ENCODE assay signal across 8 cellular contexts in the genomic region with DNA sequence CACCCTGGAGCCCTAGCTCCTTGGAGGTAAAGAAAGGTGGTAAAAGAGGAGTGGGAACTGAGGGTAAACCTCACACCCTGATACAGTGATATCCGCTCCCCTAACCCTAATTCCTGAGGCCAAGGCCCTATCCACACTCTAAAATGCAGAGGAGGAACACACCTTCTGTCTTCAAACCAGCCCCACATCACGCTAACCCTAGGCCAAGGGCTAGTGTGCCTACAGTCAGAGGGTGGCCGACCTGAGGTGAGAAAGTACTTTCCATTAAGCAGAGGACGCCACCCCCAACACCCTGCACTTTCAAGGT. TPM values are rescaled to one million over a fixed set of nuclear protein-coding genes. Genes with fewer than 3 reads are reported as not detected.
DNase-seq lines count a peak whose midpoint lies in the region; ATAC-seq and TF ChIP-seq lines count a peak whose summit lies in the region.

No MANE protein-coding gene starts in this region.

- H3K9ac ChIP-seq in iPS-18a (ENCODE audit: low read length): peak overlapping the region; percentile 82

- H3K4me1 ChIP-seq in iPS-18a (ENCODE audit: control insufficient read depth, low read depth, low read length) (peaks cover 3% of the 10 kb centered on the region), spleen (peaks cover 20 to 73% (median 45%) of the 10 kb centered on the region in 6 donors)

- H3K4me3 ChIP-seq in iPS-18a (ENCODE audit: low read length): peak overlapping the region; percentile 87
- peak overlapping the region; percentile 54 to 96 (median 82) for H3K4me3 ChIP-seq in spleen

- TF ChIP-seq POLR2A in spleen (IDR thresholded peaks at IDR 0.05): no peak

- no peak for TF ChIP-seq CTCF in activated CD8-positive, alpha-beta T cell treated with anti-CD3 and anti-CD28 coated beads for 36 hours (IDR thresholded peaks at IDR 0.05)
- TF ChIP-seq CTCF in spleen (IDR thresholded peaks at IDR 0.05 in 8 of 11, conservative IDR thresholded peaks at IDR 0.05 in 3 of 11): no peak

- H3K27ac ChIP-seq in iPS-18a (ENCODE audit: low read length): no peak overlapping the region
- H3K27ac ChIP-seq in spleen: peak overlapping the region in 7 of 8 donors; percentile 63 to 89 (median 84)

- intact Hi-C loops in activated CD8-positive, alpha-beta T cell treated with anti-CD3 and anti-CD28 coated beads for 36 hours (cut with micrococcal nuclease): loop anchor here (5.0 kb wide), 1 partner anchor 44 kb away; no protein-coding TSS in a partner anchor
- intact Hi-C loops in spleen (cut with DNase I; ENCODE audit: low total_unique reads): no loop called here

- no peaks in the 10 kb centered on the region for H3K9me3 ChIP-seq in iPS-18a (ENCODE audit: control insufficient read depth, low read depth, low read length)
- no peaks in the 10 kb centered on the region for H3K9me3 ChIP-seq in spleen

- H3K36me3 ChIP-seq in iPS-18a (ENCODE audit: control insufficient read depth, low read depth, low read length): no peaks in the 10 kb centered on the region
- H3K36me3 ChIP-seq in spleen: peaks cover 0 to 50% (median 14%) of the 10 kb centered on the region in 6 donors

- H3K27ac Mint-ChIP-seq in activated CD8-positive, alpha-beta T cell treated with anti-CD3 and anti-CD28 coated beads for 36 hours: peak overlapping the region; percentile 79

- H3K27me3 ChIP-seq in iPS-18a (ENCODE audit: control insufficient read depth, insufficient read depth, low read length) (no peaks in the 10 kb centered on the region), spleen (replicated peaks in 1 of 7) (no peaks in the 10 kb centered on the region)

- H3K27me3 Mint-ChIP-seq in activated CD8-positive, alpha-beta T cell treated with anti-CD3 and anti-CD28 coated beads for 36 hours: no peaks in the 10 kb centered on the region

- 6 to 16% (median 14%) methylated on average over 4 of the region's 4 CpGs for WGBS in spleen, 5 donors

- DNase-seq in activated CD8-positive, alpha-beta T cell treated with anti-CD3 and anti-CD28 coated beads for 36 hours: no peak
- DNase-seq in spleen (no peak), NCI-H748 treated with DMSO at 0.1 percent for 48 hours (lab: John Stamatoyannopoulos, UW) (no peak), C1 segment of cervical spinal cord (lab: John Stamatoyannopoulos, UW) (no peak)
- no peak for DNase-seq in effector CD4-positive, alpha-beta T cell

- H3K4me1 Mint-ChIP-seq in activated CD8-positive, alpha-beta T cell treated with anti-CD3 and anti-CD28 coated beads for 36 hours (ENCODE audit: low read depth): peaks cover 42% of the 10 kb centered on the region

- no peaks in the 10 kb centered on the region for H3K9me3 Mint-ChIP-seq in activated CD8-positive, alpha-beta T cell treated with anti-CD3 and anti-CD28 coated beads for 36 hours

- H3K36me3 Mint-ChIP-seq in activated CD8-positive, alpha-beta T cell treated with anti-CD3 and anti-CD28 coated beads for 36 hours (ENCODE audit: low read depth): peaks cover 44% of the 10 kb centered on the region

- CTCF ChIA-PET in activated CD8-positive, alpha-beta T cell treated with anti-CD3 and anti-CD28 coated beads for 36 hours (lab: Charles Lee): interaction anchor here (1.1 to 4.2 kb wide), 13 partner anchors 10 to 243 kb away, joined by 3 to 83 read pairs (median 14); partner anchors contain the start of genes DIAPH1 and FCHSD1

- ATAC-seq in HG02970 (IDR thresholded peaks at IDR 0.05; ENCODE audit: low FRiP score, unreplicated experiment) (peak; percentile 1), HG02678 (IDR thresholded peaks at IDR 0.05; ENCODE audit: unreplicated experiment) (no peak)
- ATAC-seq in activated CD8-positive, alpha-beta T cell treated with anti-CD3 and anti-CD28 coated beads for 36 hours: no peak

- H3K4me3 Mint-ChIP-seq in activated CD8-positive, alpha-beta T cell treated with anti-CD3 and anti-CD28 coated beads for 36 hours: peak overlapping the region; percentile 86

- POLR2A ChIA-PET in activated CD8-positive, alpha-beta T cell treated with anti-CD3 and anti-CD28 coated beads for 36 hours (lab: Charles Lee): interaction anchor here (1.0 to 6.5 kb wide), 9 partner anchors 9 to 122 kb away, joined by 3 to 30 read pairs (median 15); partner anchors contain the start of genes DIAPH1 and FCHSD1

RNA-seq across cellular contexts. Expression of gene HDAC3, which starts 0.6 kb away (rescaled TPM):
- total RNA-seq in activated CD8-positive, alpha-beta T cell treated with anti-CD3 and anti-CD28 coated beads for 36 hours: 10 to 100 TPM; 94.8 to 98.3 TPM
- total RNA-seq in spleen: 10 to 100 TPM; 51.1 to 71.3 (median 60.7) TPM
- 100 to 1,000 TPM in 1 of 3 donors, 10 to 100 TPM in 2; 66.3 to 108 (median 89.3) TPM for polyA plus RNA-seq in spleen

RNA-seq across cellular contexts. Expression of gene RELL2, which starts 0.7 kb away (rescaled TPM):
- 10 to 100 TPM; 31.4 to 35.6 TPM for total RNA-seq in activated CD8-positive, alpha-beta T cell treated with anti-CD3 and anti-CD28 coated beads for 36 hours
- 10 to 100 TPM in 3 of 7 donors, 1 to 10 TPM in 4; 8.7 to 12.8 (median 9.9) TPM for total RNA-seq in spleen
- 10 to 100 TPM; 13.7 to 26.2 (median 25.1) TPM for polyA plus RNA-seq in spleen

RNA-seq across cellular contexts. Expression of gene FCHSD1, which starts 15.2 kb away (rescaled TPM):
- total RNA-seq in activated CD8-positive, alpha-beta T cell treated with anti-CD3 and anti-CD28 coated beads for 36 hours: 10 to 100 TPM; 30.1 to 31.8 TPM
- 10 to 100 TPM; 34.9 to 67.3 (median 47.9) TPM for total RNA-seq in spleen
- 10 to 100 TPM; 20.4 to 37.6 (median 35.0) TPM for polyA plus RNA-seq in spleen

RNA-seq across cellular contexts. Expression of gene DIAPH1, which starts 17.3 kb away (rescaled TPM):
- total RNA-seq in activated CD8-positive, alpha-beta T cell treated with anti-CD3 and anti-CD28 coated beads for 36 hours: 100 to 1,000 TPM; 209 to 218 TPM
- 100 to 1,000 TPM in 3 of 7 donors, 10 to 100 TPM in 4; 72.5 to 123 (median 93.0) TPM for total RNA-seq in spleen
- polyA plus RNA-seq in spleen: 10 to 100 TPM; 35.4 to 46.5 (median 35.8) TPM

RNA-seq across cellular contexts. Expression of gene ARAP3, which starts 46.0 kb away (rescaled TPM):
- 1 to 10 TPM; 5.9 to 7.2 TPM for total RNA-seq in activated CD8-positive, alpha-beta T cell treated with anti-CD3 and anti-CD28 coated beads for 36 hours
- 10 to 100 TPM; 11.9 to 31.2 (median 19.3) TPM for total RNA-seq in spleen
- 10 to 100 TPM in 2 of 3 donors, 1 to 10 TPM in 1; 4.0 to 14.6 (median 12.8) TPM for polyA plus RNA-seq in spleen
